Comparison of ENCODE assay signal across 10 cellular contexts in the genomic region with DNA sequence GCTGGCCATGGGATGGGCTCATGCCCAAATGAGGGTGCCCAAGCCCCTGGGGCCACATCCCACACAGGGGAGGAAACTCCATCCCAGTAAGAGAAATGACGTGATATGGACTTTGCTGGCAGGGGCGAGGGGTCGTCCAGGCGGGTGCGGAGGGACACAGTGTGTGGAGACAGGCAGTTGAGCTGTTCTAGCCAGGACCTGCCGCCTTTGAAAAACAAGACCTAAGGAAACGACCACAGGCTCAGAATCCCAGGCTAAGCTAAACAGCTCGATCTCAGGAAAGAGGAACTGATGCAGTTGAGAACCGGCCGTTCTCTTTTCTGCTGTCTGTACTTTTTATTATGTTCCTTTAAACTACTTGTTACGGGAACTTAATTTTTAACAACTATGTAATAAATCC. TPM values are rescaled to one million over a fixed set of nuclear protein-coding genes. Genes with fewer than 3 reads are reported as not detected.
DNase-seq lines count a peak whose midpoint lies in the region; ATAC-seq and TF ChIP-seq lines count a peak whose summit lies in the region.
"Had no signal": no experiment of that assay in that cellular context is flagged by ENCODE, and none has a peak within 500 bp of the region (broad histone marks: within the 10 kb centered on the region; RNA-seq: fewer than 3 reads in every experiment).

No MANE protein-coding gene starts in this region.

- WGBS in liver, result 79% methylated on average over 11 of the region's 11 CpGs
- WGBS in mammary epithelial cell (ENCODE audit: low coverage, missing lambda C conversion rate), result no CpG with 5 or more reads among the region's 11 CpGs

- TF ChIP-seq CTCF in WERI-Rb-1 (IDR thresholded peaks at IDR 0.05; ENCODE audit: low read depth, low read length) (no peak), liver (IDR thresholded peaks at IDR 0.05; ENCODE audit: low read depth, low read length, missing input control) (no peak), mammary epithelial cell (conservative IDR thresholded peaks at IDR 0.05 in 1 of 2, IDR thresholded peaks at IDR 0.05 in 1 of 2; ENCODE audit: extremely low read depth in 1 of 2, insufficient read depth in 1 of 2, low read depth in 1 of 2, low read length in 2 of 2) (no peak)

- ATAC-seq in GM21723 (IDR thresholded peaks at IDR 0.05; ENCODE audit: unreplicated experiment), result peak; percentile 28
- ATAC-seq in GM21786 (IDR thresholded peaks at IDR 0.05; ENCODE audit: unreplicated experiment), result no peak

- H3K27ac ChIP-seq in BLaER1, result peak overlapping the region; percentile 59; the same call in 1 of the 2 replicates
- peak overlapping the region; percentile 67 for H3K27ac ChIP-seq in WERI-Rb-1
- peak overlapping the region; percentile 31 to 35 for H3K27ac ChIP-seq in liver (ENCODE audit: low read depth in 1 of 2, low read length in 2 of 2)
- no peak overlapping the region for H3K27ac ChIP-seq in mammary epithelial cell (ENCODE audit: insufficient read depth, low read depth, low read length)

- H3K4me2 ChIP-seq in BLaER1 (peak overlapping the region; percentile 80), mammary epithelial cell (ENCODE audit: insufficient read depth, low read depth, low read length) (no peak overlapping the region)

- no peaks in the 10 kb centered on the region for H3K9me3 ChIP-seq in BLaER1
- no peaks in the 10 kb centered on the region for H3K9me3 ChIP-seq in WERI-Rb-1 (ENCODE audit: severe bottlenecking)
- H3K9me3 ChIP-seq in liver (ENCODE audit: control insufficient read depth in 4 of 4, low read length in 3 of 4), result no peaks in the 10 kb centered on the region
- H3K9me3 ChIP-seq in mammary epithelial cell (replicated peaks; ENCODE audit: insufficient read depth, low read length), result no peaks in the 10 kb centered on the region

- no TSS peak for BruUV-seq in mammary epithelial cell (replicated peaks; lab: Mats Ljungman, UMichigan)

- in situ Hi-C loops in mammary epithelial cell (cut with MboI; ENCODE audit: low sequenced_read_pairs in 2 of 2), result no loop called here

- dilution Hi-C loops in mammary epithelial cell (cut with HindIII; ENCODE audit: low sequenced_read_pairs), result no loop called here

- H3K27me3 ChIP-seq in BLaER1 (no peaks in the 10 kb centered on the region), WERI-Rb-1 (ENCODE audit: insufficient read depth, low read depth, severe bottlenecking) (no peaks in the 10 kb centered on the region), liver (ENCODE audit: control insufficient read depth in 4 of 4, insufficient read depth in 4 of 4, low read length in 3 of 4) (no peaks in the 10 kb centered on the region), mammary epithelial cell (ENCODE audit: insufficient read depth, low read length) (no peaks in the 10 kb centered on the region)

- H3K4me1 ChIP-seq in BLaER1 (peaks cover 14% of the 10 kb centered on the region), liver (ENCODE audit: control insufficient read depth in 4 of 4, insufficient read depth in 4 of 4, low read length in 3 of 4) (no peaks in the 10 kb centered on the region), mammary epithelial cell (ENCODE audit: insufficient read depth, low read length) (no peaks in the 10 kb centered on the region)

- CTCF ChIA-PET in mammary epithelial cell (lab: Charles Lee; ENCODE audit: low non-redundant PET), result no interaction called here

- intact Hi-C loops in mammary epithelial cell (cut with micrococcal nuclease), result no loop called here

- H3K36me3 ChIP-seq in BLaER1 (no peaks in the 10 kb centered on the region), WERI-Rb-1 (no peaks in the 10 kb centered on the region), liver (ENCODE audit: control insufficient read depth in 4 of 4, insufficient read depth in 3 of 4, low read depth in 1 of 4, low read length in 3 of 4) (no peaks in the 10 kb centered on the region), mammary epithelial cell (ENCODE audit: insufficient read depth, low read length) (no peaks in the 10 kb centered on the region)

- 0 out of 2 replicates have a peak overlapping the region, but pooled peaks have one; percentile 36 for H3K9ac ChIP-seq in BLaER1
- no peak overlapping the region for H3K9ac ChIP-seq in liver (ENCODE audit: low read depth in 1 of 2, low read length in 2 of 2)
- H3K9ac ChIP-seq in mammary epithelial cell (ENCODE audit: insufficient read depth, low read length), result no peak overlapping the region

- DNase-seq in WERI-Rb-1 (no peak), mammary epithelial cell (no peak), DMS 273 treated with DMSO at 0.1 percent for 48 hours (lab: John Stamatoyannopoulos, UW) (no peak), DMS 273 (lab: John Stamatoyannopoulos, UW; ENCODE audit: unreplicated experiment) (no peak)
- DNase-seq: HCEC 1CT, NCI-H1436 had no signal

- no peak overlapping the region for H2AFZ ChIP-seq in mammary epithelial cell (ENCODE audit: low read depth, low read length)

- no peak for TF ChIP-seq RAD21 in liver (IDR thresholded peaks at IDR 0.05)

- H3K79me2 ChIP-seq in mammary epithelial cell (ENCODE audit: insufficient read depth, low read length), result no peaks in the 10 kb centered on the region

- no peaks in the 10 kb centered on the region for H4K20me1 ChIP-seq in BLaER1
- no peaks in the 10 kb centered on the region for H4K20me1 ChIP-seq in mammary epithelial cell (ENCODE audit: insufficient read depth, low read length)

- peak overlapping the region; percentile 48; the same call in 1 of the 2 replicates for H3K4me3 ChIP-seq in BLaER1
- H3K4me3 ChIP-seq in WERI-Rb-1 (ENCODE audit: low read depth, low read length), result no peak overlapping the region
- H3K4me3 ChIP-seq in liver (ENCODE audit: low read depth in 1 of 3, low read length in 3 of 3), result no peak overlapping the region
- H3K4me3 ChIP-seq in mammary epithelial cell (replicated peaks in 1 of 3; ENCODE audit: insufficient read depth in 1 of 3, low read depth in 2 of 3, low read length in 3 of 3), result no peak overlapping the region

TF ChIP-seq in liver, 16 proteins besides CTCF, POLR2A, EP300 and RAD21:
- TF ChIP-seq HNF4A (conservative IDR thresholded peaks at IDR 0.05) (no peak), RXRA (IDR thresholded peaks at IDR 0.05) (no peak), SP1 (IDR thresholded peaks at IDR 0.05) (no peak), NR2F2 (IDR thresholded peaks at IDR 0.05) (no peak)

RNA-seq across cellular contexts. Expression of a gene that starts 51.1 kb away (rescaled TPM):
- total RNA-seq in liver (1 to 10 TPM in 1 of 2 donors, under 1 TPM in 1; 0.92 to 1.9 TPM), mammary epithelial cell (1 to 10 TPM; 5.4 to 8.3 TPM)
- polyA plus RNA-seq in liver (1 to 10 TPM in 1 of 2 donors, under 1 TPM in 1; 0.32 to 1.8 TPM), mammary epithelial cell (6.8 TPM)
- polyA minus RNA-seq in mammary epithelial cell, result 9.5 TPM
